In the genomic region with DNA sequence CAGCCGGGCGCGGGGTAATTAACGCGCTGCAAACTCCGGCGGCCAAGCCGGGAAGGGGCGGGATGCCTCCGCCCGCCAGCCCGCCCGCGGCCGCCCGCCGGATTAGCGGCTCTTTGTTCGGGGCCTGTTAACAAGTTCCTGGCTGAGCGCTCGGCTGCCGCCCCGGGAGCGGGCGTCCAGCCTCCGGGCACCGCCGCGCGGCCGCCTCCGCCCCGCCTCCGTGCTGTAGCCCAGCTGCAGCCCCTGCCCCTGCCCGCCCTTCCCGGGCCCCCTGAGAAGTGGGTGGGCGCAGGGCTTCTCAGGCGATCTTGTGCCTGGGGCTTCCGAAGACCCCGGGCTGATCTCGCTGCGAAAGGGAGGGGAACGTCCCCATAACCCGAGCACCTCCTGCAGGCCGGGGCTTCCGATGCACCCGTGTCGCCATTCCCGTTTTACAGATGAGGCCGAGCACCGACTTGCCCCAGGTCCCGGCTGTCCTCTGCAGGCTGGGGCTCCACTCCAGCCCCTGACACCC, we compare ENCODE assay signal across 8 cellular contexts. TPM values are rescaled to one million over a fixed set of nuclear protein-coding genes. Genes with fewer than 3 reads are reported as not detected.
DNase-seq lines count a peak whose midpoint lies in the region; ATAC-seq and TF ChIP-seq lines count a peak whose summit lies in the region.

No MANE protein-coding gene starts in this region.

- H3K4me3 ChIP-seq in adipocyte (ENCODE audit: low read length): peak overlapping the region; percentile 54
- H3K4me3 ChIP-seq in suprapubic skin: peak overlapping the region; percentile 49

- H3K9ac ChIP-seq in adipocyte (ENCODE audit: low read length): no peak overlapping the region

- H3K27me3 ChIP-seq in adipocyte (replicated peaks; ENCODE audit: control insufficient read depth, insufficient read depth, low read length): peaks cover 72% of the 10 kb centered on the region
- peaks cover 91% of the 10 kb centered on the region for H3K27me3 ChIP-seq in suprapubic skin

- H3K4me1 ChIP-seq in adipocyte (ENCODE audit: control insufficient read depth, insufficient read depth, low read length): peaks cover 6% of the 10 kb centered on the region
- peaks cover 20% of the 10 kb centered on the region for H3K4me1 ChIP-seq in suprapubic skin

- ATAC-seq in GM19395 (IDR thresholded peaks at IDR 0.05; ENCODE audit: unreplicated experiment): peak; percentile 40

- H3K9me3 ChIP-seq in adipocyte (ENCODE audit: control insufficient read depth, low read length): no peaks in the 10 kb centered on the region
- no peaks in the 10 kb centered on the region for H3K9me3 ChIP-seq in suprapubic skin

- no peak overlapping the region for H3K27ac ChIP-seq in suprapubic skin

- no peak for TF ChIP-seq EP300 in suprapubic skin (IDR thresholded peaks at IDR 0.05)

- DNase-seq in COR-L47 (lab: John Stamatoyannopoulos, UW) (peak; percentile 69), LoVo (ENCODE audit: low spot score) (peak; percentile 59), adipocyte (ENCODE audit: low read depth) (peak; percentile 34), iris pigment epithelial cell (ENCODE audit: low read depth) (peak; percentile 19), suprapubic skin (ENCODE audit: low spot score in 2 of 2) (no peak), H4 (ENCODE audit: low spot score) (no peak), NCI-H1048 (lab: John Stamatoyannopoulos, UW) (no peak)

- TF ChIP-seq CTCF in suprapubic skin (IDR thresholded peaks at IDR 0.05): no peak

- TF ChIP-seq POLR2A in suprapubic skin (IDR thresholded peaks at IDR 0.05): no peak

- H3K36me3 ChIP-seq in adipocyte (ENCODE audit: control insufficient read depth, insufficient read depth, low read length, severe bottlenecking) (no peaks in the 10 kb centered on the region), suprapubic skin (no peaks in the 10 kb centered on the region)

- WGBS in suprapubic skin: 2% methylated on average over 9 of the region's 52 CpGs

RNA-seq across cellular contexts. Expression of gene UNC5A, which starts 7.6 kb away (rescaled TPM):
- not detected for total RNA-seq in suprapubic skin
- total RNA-seq in H4 (2014; rRNA removed; shearing (Covaris generic)): 0.56 and 1.6 TPM in 2 replicates

Comparison
In these comparisons a context has a peak if more than half of its experiments do, and no peak if none do; other contexts are left out.
1. DNase-seq: peak in COR-L47 (single experiment), LoVo (single experiment), adipocyte (single experiment) and iris pigment epithelial cell (single experiment); none in suprapubic skin (0 of 2), H4 (single experiment) and NCI-H1048 (single experiment).